27 cellular contexts compared by ENCODE assay signal in genomic region chr1:3378411-3379208, GRCh38.
"Had no signal": no experiment of that assay in that cellular context is flagged by ENCODE, and none has a peak within 500 bp of the region (broad histone marks: within the 10 kb centered on the region; RNA-seq: fewer than 3 reads in every experiment).

No MANE protein-coding gene starts in this region.

- H3K27ac Mint-ChIP-seq: activated B cell treated with CpG ODN at 0.5 μM for 24 hours; activated CD4-positive, alpha-beta memory T cell treated with anti-CD3 and anti-CD28 coated beads, Interleukin-2, amount 10 ng/mL, durations not matched to agents 7 days and 5 days; activated naive CD4-positive, alpha-beta T cell treated with anti-CD3 and anti-CD28 coated beads for 36 hours; activated naive CD8-positive, alpha-beta T cell; activated T-helper 17 cell treated with anti-CD3 and anti-CD28 coated beads, Interleukin-2, amount 50 U/mL, for 72 hours; T-cell had no signal

- H3K27me3 Mint-ChIP-seq: activated CD4-positive, alpha-beta memory T cell treated with anti-CD3 and anti-CD28 coated beads, Interleukin-2, amount 10 ng/mL, durations not matched to agents 7 days and 5 days had no signal

- DNase-seq: activated B cell treated with CpG ODN at 0.5 μM for 24 hours; activated CD4-positive, alpha-beta memory T cell treated with anti-CD3 and anti-CD28 coated beads, Interleukin-2, amount 10 ng/mL, durations not matched to agents 7 days and 5 days; activated CD4-positive, alpha-beta T cell treated with anti-CD3 and anti-CD28 coated beads, Interleukin-2, amount 50 U/mL, for 1 hour; activated gamma-delta T cell; activated naive CD4-positive, alpha-beta T cell treated with anti-CD3 and anti-CD28 coated beads for 36 hours; activated T-cell treated with anti-CD3 and anti-CD28 coated beads for 4 hours; activated T-cell treated with anti-CD3 and anti-CD28 coated beads, Interleukin-2, amount 50 U/mL, for 48 hours; amygdala; caudate nucleus; Karpas-422; MM.1S; NCI-H1048; NCI-H146; NCI-H187 treated with DMSO at 0.1 percent for 48 hours; NCI-H2081 treated with DMSO at 0.1 percent for 48 hours; NCI-H226; NCI-H510A; NCI-H69; NK-92 treated with Interleukin-12 subunit alpha and Interleukin-12 subunit beta, amount 100 ng/mL, for 24 hours; OCI-M1; T-cell; T-helper 2 cell; T1000 had no signal

- H3K9me3 Mint-ChIP-seq: activated B cell treated with CpG ODN at 0.5 μM for 24 hours; activated CD4-positive, alpha-beta memory T cell treated with anti-CD3 and anti-CD28 coated beads, Interleukin-2, amount 10 ng/mL, durations not matched to agents 7 days and 5 days; activated naive CD4-positive, alpha-beta T cell treated with anti-CD3 and anti-CD28 coated beads for 36 hours; activated T-helper 17 cell treated with anti-CD3 and anti-CD28 coated beads, Interleukin-2, amount 50 U/mL, for 72 hours; T-cell had no signal

- H3K4me1 Mint-ChIP-seq: activated B cell treated with CpG ODN at 0.5 μM for 24 hours; activated CD4-positive, alpha-beta memory T cell treated with anti-CD3 and anti-CD28 coated beads, Interleukin-2, amount 10 ng/mL, durations not matched to agents 7 days and 5 days; activated T-helper 17 cell treated with anti-CD3 and anti-CD28 coated beads, Interleukin-2, amount 50 U/mL, for 72 hours had no signal

- H3K4me3 ChIP-seq: K562, SK-N-MC had no signal

- H3K27ac ChIP-seq: SK-N-MC had no signal

- ATAC-seq: activated T-helper 17 cell treated with anti-CD3 and anti-CD28 coated beads, Interleukin-2, amount 50 U/mL, for 72 hours; T-cell had no signal

- H3K4me3 Mint-ChIP-seq: activated B cell treated with CpG ODN at 0.5 μM for 24 hours; activated CD4-positive, alpha-beta memory T cell treated with anti-CD3 and anti-CD28 coated beads, Interleukin-2, amount 10 ng/mL, durations not matched to agents 7 days and 5 days; activated naive CD4-positive, alpha-beta T cell treated with anti-CD3 and anti-CD28 coated beads for 36 hours; activated naive CD8-positive, alpha-beta T cell; activated T-helper 17 cell treated with anti-CD3 and anti-CD28 coated beads, Interleukin-2, amount 50 U/mL, for 72 hours; T-cell had no signal
